8 cellular contexts compared by ENCODE assay signal in genomic region chr16:85611455-85612190, GRCh38. TPM values are rescaled to one million over a fixed set of nuclear protein-coding genes. Genes with fewer than 3 reads are reported as not detected.
DNase-seq lines count a peak whose midpoint lies in the region; ATAC-seq, FAIRE-seq and TF ChIP-seq lines count a peak whose summit lies in the region.

No MANE protein-coding gene starts in this region.

- TF ChIP-seq CTCF in NB4 (IDR thresholded peaks at IDR 0.05; ENCODE audit: low read depth, low read length) (no peak), SU-DHL-6 (IDR thresholded peaks at IDR 0.05; ENCODE audit: insufficient read depth, low read length, poor library complexity, severe bottlenecking) (no peak), brain microvascular endothelial cell (IDR thresholded peaks at IDR 0.05; ENCODE audit: low read depth, low read length, missing control alignments) (no peak)

- H3K27me3 ChIP-seq in SU-DHL-6 (ENCODE audit: low read length) (no peaks in the 10 kb centered on the region), brain microvascular endothelial cell (replicated peaks) (peaks cover 3% of the 10 kb centered on the region)

- no peak for TF ChIP-seq POLR2A in NB4 (IDR thresholded peaks at IDR 0.05; ENCODE audit: extremely low read depth, insufficient read length)

- H3K9me3 ChIP-seq in SU-DHL-6 (ENCODE audit: insufficient read depth, low read length), result no peaks in the 10 kb centered on the region

- H3K4me2 ChIP-seq in SU-DHL-6 (ENCODE audit: low read depth, low read length, poor library complexity, severe bottlenecking), result peak overlapping the region; percentile 64

- no peaks in the 10 kb centered on the region for H3K79me2 ChIP-seq in SU-DHL-6 (ENCODE audit: insufficient read depth, low read length)

- no peaks in the 10 kb centered on the region; the same call in 1 of the 2 replicates for H3F3A ChIP-seq in SU-DHL-6 (ENCODE audit: insufficient read depth)

- FAIRE-seq in GM19239 (lab: Jason Lieb, UNC), result no peak

- peak; percentile 81 for DNase-seq in G401 (ENCODE audit: low spot score)
- DNase-seq in NB4 (ENCODE audit: low read depth), result peak; percentile 83
- no peak for DNase-seq in brain microvascular endothelial cell
- DNase-seq in retina, result peak; percentile 77
- no peak for DNase-seq in GM19239 (ENCODE audit: insufficient read length, low spot score)

- H3K27ac ChIP-seq in SU-DHL-6 (ENCODE audit: low read depth, low read length), result peak overlapping the region; percentile 42
- H3K27ac ChIP-seq in brain microvascular endothelial cell, result peak overlapping the region; percentile 59

- H3K36me3 ChIP-seq in SU-DHL-6 (ENCODE audit: low read length) (no peaks in the 10 kb centered on the region), brain microvascular endothelial cell (replicated peaks) (no peaks in the 10 kb centered on the region)

- H4K20me1 ChIP-seq in SU-DHL-6 (ENCODE audit: low read depth, low read length), result no peaks in the 10 kb centered on the region

- no peak for ATAC-seq in HG02588 (IDR thresholded peaks at IDR 0.05; ENCODE audit: unreplicated experiment)

- in situ Hi-C loops in G401 (cut with HindIII; ENCODE audit: low sequenced_read_pairs), result no loop called here
- in situ Hi-C loops in brain microvascular endothelial cell (cut with HindIII; ENCODE audit: low pct_ligation_motif_present, low sequenced_read_pairs), result no loop called here

- H3K9ac ChIP-seq in SU-DHL-6 (ENCODE audit: low read length), result peak overlapping the region; percentile 39; the same call in 1 of the 2 replicates

- H2AFZ ChIP-seq in SU-DHL-6 (ENCODE audit: low read depth, low read length, severe bottlenecking), result no peak overlapping the region

- no peaks in the 10 kb centered on the region for H3K9me2 ChIP-seq in SU-DHL-6 (replicated peaks; ENCODE audit: insufficient read depth, low read length)

- H3K4me3 ChIP-seq in NB4 (ENCODE audit: low read depth, low read length) (peak overlapping the region; percentile 25), SU-DHL-6 (ENCODE audit: insufficient read depth, low read length, poor library complexity, severe bottlenecking) (peak overlapping the region; percentile 38), brain microvascular endothelial cell (ENCODE audit: low read depth, low read length) (peak overlapping the region; percentile 46), iPS-11a (ENCODE audit: low read depth, low read length) (peak overlapping the region; percentile 48)

RNA-seq across cellular contexts. Expression of gene GSE1, which starts 1.5 kb away (rescaled TPM):
- total RNA-seq in G401 (2014; rRNA removed; shearing (Covaris generic)), result 22.8 and 35.6 TPM in 2 replicates

Comparison
In these comparisons a context has a peak if more than half of its experiments do, and no peak if none do; other contexts are left out.
1. DNase-seq: peak in G401 (single experiment), NB4 (single experiment) and retina (single experiment); none in brain microvascular endothelial cell (single experiment) and GM19239 (single experiment).
2. Peak in every context shown above with its lines, with median percentiles within 50 percentile points of each other: H3K4me3 ChIP-seq.